Comparison of ENCODE assay signal across 8 cellular contexts in genomic region chr1:46198026-46198826, GRCh38. TPM values are rescaled to one million over a fixed set of nuclear protein-coding genes. Genes with fewer than 3 reads are reported as not detected.
DNase-seq lines count a peak whose midpoint lies in the region; ATAC-seq and TF ChIP-seq lines count a peak whose summit lies in the region.

POMGNT1 (minus strand) TSS chr1:46198434; CDS start chr1:46197821, 613 bp downstream.

- peaks cover 16% of the 10 kb centered on the region for H3K36me3 ChIP-seq in CD8-positive, alpha-beta memory T cell (ENCODE audit: insufficient read depth, low read length)

- H3K4me3 Mint-ChIP-seq in CD8-positive, alpha-beta memory T cell: peak within 1 kb of the TSS; percentile 82 to 92 (median 87)
- H3K4me3 Mint-ChIP-seq in activated T-helper 1 cell treated with anti-CD3 and anti-CD28 coated beads, Interleukin-12 subunit alpha, Interleukin-12 subunit beta, Interleukin-2, Interleukin-4 antibody, amounts not matched to agents 30 ng/mL and 10 ng/mL and 1 ng/mL, durations not matched to agents 14 hours and 24 hours and 36 hours: peak within 1 kb of the TSS; percentile 87
- peak within 1 kb of the TSS; percentile 76 for H3K4me3 Mint-ChIP-seq in natural killer cell

- peak; percentile 67 to 79 (median 72) for DNase-seq in CD8-positive, alpha-beta memory T cell
- peak; percentile 78 for DNase-seq in activated T-helper 1 cell treated with anti-CD3 and anti-CD28 coated beads, Interleukin-12 subunit alpha, Interleukin-12 subunit beta, Interleukin-2, Interleukin-4 antibody, amounts not matched to agents 30 ng/mL and 10 ng/mL and 1 ng/mL, durations not matched to agents 14 hours and 24 hours and 36 hours (ENCODE audit: low spot score)
- DNase-seq in fibroblast of gingiva (ENCODE audit: low read depth) (peak; percentile 57), natural killer cell (peak; percentile 74)
- peak; percentile 75 for DNase-seq in stimulated activated naive CD4-positive, alpha-beta T cell treated with Interleukin-2 at 50 U/mL for 16 hours (lab: John Stamatoyannopoulos, UW)

- peak within 1 kb of the TSS in 7 of 8 donors; percentile 54 to 94 (median 84) for H3K27ac Mint-ChIP-seq in CD8-positive, alpha-beta memory T cell
- peak within 1 kb of the TSS; percentile 71 for H3K27ac Mint-ChIP-seq in activated T-helper 1 cell treated with anti-CD3 and anti-CD28 coated beads, Interleukin-12 subunit alpha, Interleukin-12 subunit beta, Interleukin-2, Interleukin-4 antibody, amounts not matched to agents 30 ng/mL and 10 ng/mL and 1 ng/mL, durations not matched to agents 14 hours and 24 hours and 36 hours
- peak within 1 kb of the TSS in 1 of 2 donors; percentile 68 for H3K27ac Mint-ChIP-seq in natural killer cell

- peaks cover 33% of the 10 kb centered on the region for H3K4me1 ChIP-seq in CD8-positive, alpha-beta memory T cell (ENCODE audit: insufficient read depth, low read length)

- CTCF ChIA-PET in CD8-positive, alpha-beta memory T cell (lab: Charles Lee): interaction anchor here (0.9 to 1.4 kb wide), 3 partner anchors 23 to 47 kb away, joined by 3 to 8 read pairs (median 3); no protein-coding TSS in a partner anchor

- H3K27ac ChIP-seq in CD8-positive, alpha-beta memory T cell (ENCODE audit: low read depth, low read length): peak within 1 kb of the TSS; percentile 86

- H3K4me3 ChIP-seq in CD8-positive, alpha-beta memory T cell (ENCODE audit: low read length): peak within 1 kb of the TSS; percentile 87

- no peaks in the 10 kb centered on the region for H3K9me3 Mint-ChIP-seq in CD8-positive, alpha-beta memory T cell
- H3K9me3 Mint-ChIP-seq in activated T-helper 1 cell treated with anti-CD3 and anti-CD28 coated beads, Interleukin-12 subunit alpha, Interleukin-12 subunit beta, Interleukin-2, Interleukin-4 antibody, amounts not matched to agents 30 ng/mL and 10 ng/mL and 1 ng/mL, durations not matched to agents 14 hours and 24 hours and 36 hours: no peaks in the 10 kb centered on the region
- H3K9me3 Mint-ChIP-seq in natural killer cell: no peaks in the 10 kb centered on the region

- H3K27me3 ChIP-seq in CD8-positive, alpha-beta memory T cell (ENCODE audit: insufficient read depth, low read length, poor library complexity, severe bottlenecking): no peaks in the 10 kb centered on the region

- peak; percentile 85 for ATAC-seq in GM19328 (IDR thresholded peaks at IDR 0.05; ENCODE audit: unreplicated experiment)
- ATAC-seq in HG03469 (IDR thresholded peaks at IDR 0.05; ENCODE audit: unreplicated experiment): peak; percentile 53
- ATAC-seq in natural killer cell: peak; percentile 94 to 96 (median 94)

- no peaks in the 10 kb centered on the region for H3K9me3 ChIP-seq in CD8-positive, alpha-beta memory T cell (ENCODE audit: low read length)

- intact Hi-C loops in activated T-helper 1 cell treated with anti-CD3 and anti-CD28 coated beads, Interleukin-12 subunit alpha, Interleukin-12 subunit beta, Interleukin-2, Interleukin-4 antibody, amounts not matched to agents 30 ng/mL and 10 ng/mL and 1 ng/mL, durations not matched to agents 14 hours and 24 hours and 36 hours (cut with micrococcal nuclease): loop anchor here (1.0 to 5.0 kb wide), 6 partner anchors 13 to 511 kb away; partner anchors contain the start of genes GPBP1L1, RAD54L and TMEM69
- intact Hi-C loops in natural killer cell (cut with micrococcal nuclease): no loop called here

- peaks cover 25 to 37% (median 34%) of the 10 kb centered on the region in 3 donors for H3K4me1 Mint-ChIP-seq in CD8-positive, alpha-beta memory T cell
- peaks cover 27% of the 10 kb centered on the region for H3K4me1 Mint-ChIP-seq in activated T-helper 1 cell treated with anti-CD3 and anti-CD28 coated beads, Interleukin-12 subunit alpha, Interleukin-12 subunit beta, Interleukin-2, Interleukin-4 antibody, amounts not matched to agents 30 ng/mL and 10 ng/mL and 1 ng/mL, durations not matched to agents 14 hours and 24 hours and 36 hours (ENCODE audit: low read depth)
- H3K4me1 Mint-ChIP-seq in natural killer cell: peaks cover 7 to 22% of the 10 kb centered on the region in 2 donors

- TF ChIP-seq CTCF in natural killer cell (IDR thresholded peaks at IDR 0.05): no peak

- H3K36me3 Mint-ChIP-seq in CD8-positive, alpha-beta memory T cell: peaks cover 0 to 34% (median 4%) of the 10 kb centered on the region in 3 donors
- H3K36me3 Mint-ChIP-seq in activated T-helper 1 cell treated with anti-CD3 and anti-CD28 coated beads, Interleukin-12 subunit alpha, Interleukin-12 subunit beta, Interleukin-2, Interleukin-4 antibody, amounts not matched to agents 30 ng/mL and 10 ng/mL and 1 ng/mL, durations not matched to agents 14 hours and 24 hours and 36 hours (ENCODE audit: low read depth): peaks cover 17% of the 10 kb centered on the region
- H3K36me3 Mint-ChIP-seq in natural killer cell: no peaks in the 10 kb centered on the region

- POLR2A ChIA-PET in CD8-positive, alpha-beta memory T cell (lab: Charles Lee): interaction anchor here (1.7 kb wide), 1 partner anchor 49 kb away, joined by 5 read pairs; the partner anchor contains the start of gene RAD54L

- H3K27me3 Mint-ChIP-seq in CD8-positive, alpha-beta memory T cell: peaks cover 0 to 2% of the 10 kb centered on the region in 2 donors
- H3K27me3 Mint-ChIP-seq in activated T-helper 1 cell treated with anti-CD3 and anti-CD28 coated beads, Interleukin-12 subunit alpha, Interleukin-12 subunit beta, Interleukin-2, Interleukin-4 antibody, amounts not matched to agents 30 ng/mL and 10 ng/mL and 1 ng/mL, durations not matched to agents 14 hours and 24 hours and 36 hours (ENCODE audit: insufficient read depth): no peaks in the 10 kb centered on the region
- peaks cover 3 to 7% of the 10 kb centered on the region in 2 donors for H3K27me3 Mint-ChIP-seq in natural killer cell (ENCODE audit: low read depth in 2 of 2)

TF ChIP-seq in PFSK-1, 5 proteins besides CTCF, POLR2A, EP300 and RAD21:
- TF ChIP-seq POLR2AphosphoS5 (IDR thresholded peaks at IDR 0.05; ENCODE audit: low read depth, low read length) (peak; percentile 44; the same call in 1 of the 2 replicates), FOXP2 (optimal IDR thresholded peaks at IDR 0.05; ENCODE audit: borderline replicate concordance, extremely low read depth, extremely low read length, insufficient read depth) (peak; percentile 6), SIN3A (IDR thresholded peaks at IDR 0.05; ENCODE audit: borderline replicate concordance, insufficient read depth, low read length) (no peak), TAF1 (IDR thresholded peaks at IDR 0.05; ENCODE audit: borderline replicate concordance, insufficient read depth, low read length) (peak; percentile 52; the same call in 1 of the 2 replicates)
- TF ChIP-seq, protein P1, sequence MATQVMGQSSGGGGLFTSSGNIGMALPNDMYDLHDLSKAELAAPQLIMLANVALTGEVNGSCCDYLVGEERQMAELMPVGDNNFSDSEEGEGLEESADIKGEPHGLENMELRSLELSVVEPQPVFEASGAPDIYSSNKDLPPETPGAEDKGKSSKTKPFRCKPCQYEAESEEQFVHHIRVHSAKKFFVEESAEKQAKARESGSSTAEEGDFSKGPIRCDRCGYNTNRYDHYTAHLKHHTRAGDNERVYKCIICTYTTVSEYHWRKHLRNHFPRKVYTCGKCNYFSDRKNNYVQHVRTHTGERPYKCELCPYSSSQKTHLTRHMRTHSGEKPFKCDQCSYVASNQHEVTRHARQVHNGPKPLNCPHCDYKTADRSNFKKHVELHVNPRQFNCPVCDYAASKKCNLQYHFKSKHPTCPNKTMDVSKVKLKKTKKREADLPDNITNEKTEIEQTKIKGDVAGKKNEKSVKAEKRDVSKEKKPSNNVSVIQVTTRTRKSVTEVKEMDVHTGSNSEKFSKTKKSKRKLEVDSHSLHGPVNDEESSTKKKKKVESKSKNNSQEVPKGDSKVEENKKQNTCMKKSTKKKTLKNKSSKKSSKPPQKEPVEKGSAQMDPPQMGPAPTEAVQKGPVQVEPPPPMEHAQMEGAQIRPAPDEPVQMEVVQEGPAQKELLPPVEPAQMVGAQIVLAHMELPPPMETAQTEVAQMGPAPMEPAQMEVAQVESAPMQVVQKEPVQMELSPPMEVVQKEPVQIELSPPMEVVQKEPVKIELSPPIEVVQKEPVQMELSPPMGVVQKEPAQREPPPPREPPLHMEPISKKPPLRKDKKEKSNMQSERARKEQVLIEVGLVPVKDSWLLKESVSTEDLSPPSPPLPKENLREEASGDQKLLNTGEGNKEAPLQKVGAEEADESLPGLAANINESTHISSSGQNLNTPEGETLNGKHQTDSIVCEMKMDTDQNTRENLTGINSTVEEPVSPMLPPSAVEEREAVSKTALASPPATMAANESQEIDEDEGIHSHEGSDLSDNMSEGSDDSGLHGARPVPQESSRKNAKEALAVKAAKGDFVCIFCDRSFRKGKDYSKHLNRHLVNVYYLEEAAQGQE (IDR thresholded peaks at IDR 0.05; ENCODE audit: insufficient read depth in 1 of 2, low read depth in 2 of 2, low read length in 2 of 2): no peak
TF ChIP-seq in PFSK-1: peak in this region for 3.

RNA-seq across cellular contexts. Expression of gene POMGNT1, which starts in this region (rescaled TPM):
- total RNA-seq in CD8-positive, alpha-beta memory T cell: 10 to 100 TPM; 56.4 to 61.4 TPM
- polyA plus RNA-seq in CD8-positive, alpha-beta memory T cell: 34.2 TPM
- 46.2 TPM for polyA plus RNA-seq in PFSK-1 (2012; ENCODE audit: insufficient read length, low read depth)
- total RNA-seq in activated T-helper 1 cell treated with anti-CD3 and anti-CD28 coated beads, Interleukin-12 subunit alpha, Interleukin-12 subunit beta, Interleukin-2, Interleukin-4 antibody, amounts not matched to agents 30 ng/mL and 10 ng/mL and 1 ng/mL, durations not matched to agents 14 hours and 24 hours and 36 hours: 80.8 and 85.7 TPM in 2 replicates
- total RNA-seq in natural killer cell: 10 to 100 TPM; 35.8 to 51.3 (median 47.0) TPM

Comparison
In these comparisons a context has a peak if more than half of its experiments do, and no peak if none do; other contexts are left out.
1. Peak in every context shown above with its lines: DNase-seq, ATAC-seq, H3K4me3 ChIP-seq and H3K27ac ChIP-seq.